Comparison of ENCODE assay signal across 20 cellular contexts in the genomic region with DNA sequence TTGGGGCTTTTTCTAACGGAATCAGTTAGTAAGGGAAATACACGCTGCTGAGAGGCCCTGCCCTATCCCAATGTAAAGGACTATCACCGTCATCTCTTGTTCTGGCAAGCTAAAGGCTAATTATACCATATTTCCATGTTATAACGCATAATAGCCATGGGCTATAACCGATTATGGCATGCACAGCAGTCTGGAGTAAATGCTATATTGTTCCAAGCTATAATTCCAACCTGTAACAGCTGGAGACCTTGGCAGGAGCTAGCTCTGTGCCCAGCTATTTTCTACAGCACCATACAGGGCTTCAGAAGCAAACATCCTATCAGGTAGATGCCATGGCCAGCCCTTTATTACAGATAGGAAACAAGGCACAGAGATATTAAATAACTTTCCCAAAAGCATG. TPM values are rescaled to one million over a fixed set of nuclear protein-coding genes. Genes with fewer than 3 reads are reported as not detected.
A peak's percentile ranks its signal among the peaks of the same experiment; 100 is the strongest.
DNase-seq lines count a peak whose midpoint lies in the region; ATAC-seq and TF ChIP-seq lines count a peak whose summit lies in the region.
"Had no signal": no experiment of that assay in that cellular context is flagged by ENCODE, and none has a peak within 500 bp of the region (broad histone marks: within the 10 kb centered on the region; RNA-seq: fewer than 3 reads in every experiment).

No MANE protein-coding gene starts in this region.

- no peaks in the 10 kb centered on the region for H3K9me3 Mint-ChIP-seq in Calu3 (ENCODE audit: low read depth, unreplicated experiment)

- TF ChIP-seq RAD21 in liver (IDR thresholded peaks at IDR 0.05) = no peak

- H3K27me3 ChIP-seq in adrenal gland (no peaks in the 10 kb centered on the region), liver (ENCODE audit: control insufficient read depth in 4 of 4, insufficient read depth in 4 of 4, low read length in 3 of 4) (no peaks in the 10 kb centered on the region), thoracic aorta (replicated peaks; ENCODE audit: insufficient read depth) (no peaks in the 10 kb centered on the region)
- H3K27me3 ChIP-seq: cardiac muscle cell had no signal

- H3K27ac Mint-ChIP-seq in Calu3 (ENCODE audit: unreplicated experiment) = no peak overlapping the region
- H3K27ac Mint-ChIP-seq: activated naive CD8-positive, alpha-beta T cell treated with anti-CD3 and anti-CD28 coated beads, Interleukin-2, amount 50 U/mL, for 24 hours; activated T-helper 2 cell treated with anti-CD3 and anti-CD28 coated beads, Interferon-gamma antibody, Interleukin-2, Interleukin-4, amounts not matched to agents 10 μg/mL and 5 μg/mL and 100 μg/mL, durations not matched to agents 14 hours and 24 hours and 36 hours had no signal

- H3K9ac ChIP-seq in liver (ENCODE audit: low read depth in 1 of 2, low read length in 2 of 2) = no peak overlapping the region
- H3K9ac ChIP-seq: KMS-11 had no signal

- no peak overlapping the region for H3K4me3 Mint-ChIP-seq in Calu3 (ENCODE audit: low read depth, unreplicated experiment)
- H3K4me3 Mint-ChIP-seq: activated naive CD8-positive, alpha-beta T cell treated with anti-CD3 and anti-CD28 coated beads, Interleukin-2, amount 50 U/mL, for 24 hours had no signal

- no TSS peak for BruUV-seq in Calu3 (replicated peaks; lab: Mats Ljungman, UMichigan)

- intact Hi-C loops in adrenal gland (cut with DNase I) = no loop called here
- intact Hi-C loops in Calu3 (cut with micrococcal nuclease; ENCODE audit: unreplicated experiment) = no loop called here
- intact Hi-C loops in head of caudate nucleus (cut with DNase I) = no loop called here

- H3K27me3 Mint-ChIP-seq in Calu3 (ENCODE audit: unreplicated experiment) = no peaks in the 10 kb centered on the region
- H3K27me3 Mint-ChIP-seq: activated naive CD8-positive, alpha-beta T cell treated with anti-CD3 and anti-CD28 coated beads, Interleukin-2, amount 50 U/mL, for 24 hours had no signal

- DNase-seq in NCI-H146 (lab: John Stamatoyannopoulos, UW) = peak; percentile 46
- no peak for DNase-seq in adrenal gland
- no peak for DNase-seq in thoracic aorta (ENCODE audit: low spot score)
- no peak for DNase-seq in Calu3
- DNase-seq in head of caudate nucleus = no peak
- DNase-seq in HPDE6-E6E7 (ENCODE audit: extremely low spot score) = no peak
- DNase-seq: activated naive CD8-positive, alpha-beta T cell treated with anti-CD3 and anti-CD28 coated beads, Interleukin-2, amount 50 U/mL, for 24 hours; midbrain; NCI-H1092 treated with DMSO at 0.1 percent for 48 hours; NCI-H2171; NCI-H82; stimulated activated naive CD4-positive, alpha-beta T cell treated with Interleukin-2 at 50 U/mL for 16 hours; T-helper 9 cell had no signal

- H3K4me1 Mint-ChIP-seq in Calu3 (ENCODE audit: low read depth, unreplicated experiment) = peaks cover 13% of the 10 kb centered on the region

- H3K4me3 ChIP-seq in adrenal gland (no peak overlapping the region), liver (ENCODE audit: low read depth in 1 of 3, low read length in 3 of 3) (no peak overlapping the region), thoracic aorta (no peak overlapping the region)
- H3K4me3 ChIP-seq: cardiac muscle cell, GM12878, SK-N-MC had no signal

- H3K9me3 ChIP-seq in adrenal gland (replicated peaks in 1 of 3) = no peaks in the 10 kb centered on the region
- no peaks in the 10 kb centered on the region for H3K9me3 ChIP-seq in liver (ENCODE audit: control insufficient read depth in 4 of 4, low read length in 3 of 4)
- no peaks in the 10 kb centered on the region for H3K9me3 ChIP-seq in thoracic aorta

- CTCF ChIA-PET in Calu3 (lab: Charles Lee) = interaction anchor here (1.2 kb wide), 1 partner anchor 37 kb away, joined by 4 read pairs; no protein-coding TSS in a partner anchor

- TF ChIP-seq CTCF in adrenal gland (IDR thresholded peaks at IDR 0.05) (no peak), liver (IDR thresholded peaks at IDR 0.05; ENCODE audit: low read depth, low read length, missing input control) (no peak), thoracic aorta (IDR thresholded peaks at IDR 0.05) (no peak), Calu3 (IDR thresholded peaks at IDR 0.05; ENCODE audit: unreplicated experiment) (no peak)

- TF ChIP-seq POLR2A in adrenal gland (IDR thresholded peaks at IDR 0.05) = no peak

- no peaks in the 10 kb centered on the region for H3K36me3 Mint-ChIP-seq in Calu3 (ENCODE audit: insufficient read depth, unreplicated experiment)

- 73 to 87% (median 82%) methylated on average over 5 of the region's 5 CpGs for WGBS in adrenal gland, 4 donors
- 87% methylated on average over 5 of the region's 5 CpGs for WGBS in liver

- no peaks in the 10 kb centered on the region for H3K36me3 ChIP-seq in adrenal gland (replicated peaks in 1 of 2)
- no peaks in the 10 kb centered on the region for H3K36me3 ChIP-seq in liver (ENCODE audit: control insufficient read depth in 4 of 4, insufficient read depth in 3 of 4, low read depth in 1 of 4, low read length in 3 of 4)
- H3K36me3 ChIP-seq in thoracic aorta = no peaks in the 10 kb centered on the region
- H3K36me3 ChIP-seq: cardiac muscle cell had no signal

- H3K27ac ChIP-seq in adrenal gland = peak overlapping the region in 3 of 5 donors; percentile 29 to 68 (median 65)
- H3K27ac ChIP-seq in liver (ENCODE audit: low read depth in 1 of 2, low read length in 2 of 2) = peak overlapping the region; percentile 57 to 66
- peak overlapping the region; percentile 64 to 72 for H3K27ac ChIP-seq in thoracic aorta
- H3K27ac ChIP-seq: cardiac muscle cell, KMS-11, SK-N-MC had no signal

- H3K4me1 ChIP-seq in adrenal gland (replicated peaks in 1 of 2) = peaks cover 23 to 27% of the 10 kb centered on the region in 2 donors
- H3K4me1 ChIP-seq in liver (ENCODE audit: control insufficient read depth in 4 of 4, insufficient read depth in 4 of 4, low read length in 3 of 4) = peaks cover 5 to 35% (median 25%) of the 10 kb centered on the region in 4 donors
- H3K4me1 ChIP-seq in thoracic aorta (ENCODE audit: control insufficient read depth in 1 of 2, low read depth in 2 of 2) = peaks cover 25 to 40% of the 10 kb centered on the region in 2 donors

- ATAC-seq in thoracic aorta (ENCODE audit: insufficient number of reproducible peaks, low FRiP score, low read depth) (no peak), GM19452 (IDR thresholded peaks at IDR 0.05; ENCODE audit: unreplicated experiment) (no peak)
- ATAC-seq: activated naive CD8-positive, alpha-beta T cell treated with anti-CD3 and anti-CD28 coated beads, Interleukin-2, amount 50 U/mL, for 24 hours; GM12878 had no signal

TF ChIP-seq in liver, 16 proteins besides CTCF, POLR2A, EP300 and RAD21:
- TF ChIP-seq YY1 (IDR thresholded peaks at IDR 0.05) (no peak), TAF1 (conservative IDR thresholded peaks at IDR 0.05) (no peak), NR2F2 (IDR thresholded peaks at IDR 0.05) (no peak), SP1 (IDR thresholded peaks at IDR 0.05) (no peak), HNF4A (conservative IDR thresholded peaks at IDR 0.05) (no peak), FOXA1 (IDR thresholded peaks at IDR 0.05) (no peak)
- TF ChIP-seq, protein P1, sequence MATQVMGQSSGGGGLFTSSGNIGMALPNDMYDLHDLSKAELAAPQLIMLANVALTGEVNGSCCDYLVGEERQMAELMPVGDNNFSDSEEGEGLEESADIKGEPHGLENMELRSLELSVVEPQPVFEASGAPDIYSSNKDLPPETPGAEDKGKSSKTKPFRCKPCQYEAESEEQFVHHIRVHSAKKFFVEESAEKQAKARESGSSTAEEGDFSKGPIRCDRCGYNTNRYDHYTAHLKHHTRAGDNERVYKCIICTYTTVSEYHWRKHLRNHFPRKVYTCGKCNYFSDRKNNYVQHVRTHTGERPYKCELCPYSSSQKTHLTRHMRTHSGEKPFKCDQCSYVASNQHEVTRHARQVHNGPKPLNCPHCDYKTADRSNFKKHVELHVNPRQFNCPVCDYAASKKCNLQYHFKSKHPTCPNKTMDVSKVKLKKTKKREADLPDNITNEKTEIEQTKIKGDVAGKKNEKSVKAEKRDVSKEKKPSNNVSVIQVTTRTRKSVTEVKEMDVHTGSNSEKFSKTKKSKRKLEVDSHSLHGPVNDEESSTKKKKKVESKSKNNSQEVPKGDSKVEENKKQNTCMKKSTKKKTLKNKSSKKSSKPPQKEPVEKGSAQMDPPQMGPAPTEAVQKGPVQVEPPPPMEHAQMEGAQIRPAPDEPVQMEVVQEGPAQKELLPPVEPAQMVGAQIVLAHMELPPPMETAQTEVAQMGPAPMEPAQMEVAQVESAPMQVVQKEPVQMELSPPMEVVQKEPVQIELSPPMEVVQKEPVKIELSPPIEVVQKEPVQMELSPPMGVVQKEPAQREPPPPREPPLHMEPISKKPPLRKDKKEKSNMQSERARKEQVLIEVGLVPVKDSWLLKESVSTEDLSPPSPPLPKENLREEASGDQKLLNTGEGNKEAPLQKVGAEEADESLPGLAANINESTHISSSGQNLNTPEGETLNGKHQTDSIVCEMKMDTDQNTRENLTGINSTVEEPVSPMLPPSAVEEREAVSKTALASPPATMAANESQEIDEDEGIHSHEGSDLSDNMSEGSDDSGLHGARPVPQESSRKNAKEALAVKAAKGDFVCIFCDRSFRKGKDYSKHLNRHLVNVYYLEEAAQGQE (IDR thresholded peaks at IDR 0.05) = no peak

RNA-seq across cellular contexts. Expression of a gene that starts 26.3 kb away (rescaled TPM):
- 10 to 100 TPM; 10.5 to 24.8 (median 14.4) TPM for total RNA-seq in adrenal gland
- polyA plus RNA-seq in adrenal gland = 1 to 10 TPM; 2.5 to 6.2 (median 4.4) TPM
- total RNA-seq in liver = 1 to 10 TPM; 8.3 to 9.0 TPM
- 1 to 10 TPM in 1 of 2 donors, under 1 TPM in 1; 0.47 to 1.1 TPM for polyA plus RNA-seq in liver
- total RNA-seq in thoracic aorta = 10 to 100 TPM; 29.5 to 43.4 TPM
- total RNA-seq in Calu3 (2022) = 0.97 and 1.1 TPM in 2 replicates

RNA-seq across cellular contexts. Expression of a gene that starts 44.7 kb away (rescaled TPM):
- total RNA-seq in adrenal gland (100 to 1,000 TPM in 1 of 8 donors, 10 to 100 TPM in 7; 45.3 to 128 (median 71.6) TPM), liver (100 to 1,000 TPM in 1 of 2 donors, 10 to 100 TPM in 1; 28.4 to 172 TPM), thoracic aorta (10 to 100 TPM; 19.6 to 22.9 TPM), Calu3 (2022) (54.8 and 58.0 TPM in 2 replicates)
- polyA plus RNA-seq in adrenal gland (100 to 1,000 TPM in 1 of 3 donors, 10 to 100 TPM in 2; 32.7 to 134 (median 57.6) TPM), liver (10 to 100 TPM; 34.1 to 45.3 TPM)
